Comparison of ENCODE assay signal across 9 cellular contexts in genomic region chr7:37341033-37341630, GRCh38.
DNase-seq lines count a peak whose midpoint lies in the region; ATAC-seq and TF ChIP-seq lines count a peak whose summit lies in the region.
"Had no signal": no experiment of that assay in that cellular context is flagged by ENCODE, and none has a peak within 500 bp of the region (broad histone marks: within the 10 kb centered on the region; RNA-seq: fewer than 3 reads in every experiment).

No MANE protein-coding gene starts in this region.

- no TSS peak for BruUV-seq in OCI-LY7 (replicated peaks; lab: Mats Ljungman, UMichigan)

- peak overlapping the region; percentile 21; the same call in 1 of the 2 replicates for H3K27ac ChIP-seq in BLaER1
- H3K27ac ChIP-seq in OCI-LY7 (ENCODE audit: low read depth, low read length, poor library complexity, severe bottlenecking) = peak overlapping the region; percentile 94
- H3K27ac ChIP-seq in left ventricle myocardium inferior (replicated peaks) = no peak overlapping the region

- H3K4me3 ChIP-seq in BLaER1 (peak overlapping the region; percentile 67), OCI-LY7 (ENCODE audit: low read depth, low read length, poor library complexity, severe bottlenecking) (peak overlapping the region; percentile 89), left ventricle myocardium inferior (no peak overlapping the region)

- no peak overlapping the region for H2AFZ ChIP-seq in OCI-LY7 (ENCODE audit: low read length)

- DNase-seq in OCI-LY7 (ENCODE audit: low spot score) = peak; percentile 44
- DNase-seq in GM19238 (ENCODE audit: insufficient read length, low spot score) = no peak
- no peak for DNase-seq in left ventricle myocardium inferior
- no peak for DNase-seq in H4 (ENCODE audit: low spot score)
- DNase-seq in NCI-H446 treated with DMSO at 0.1 percent for 48 hours (lab: John Stamatoyannopoulos, UW) = no peak
- DNase-seq: BE2C had no signal

- H4K20me1 ChIP-seq in BLaER1 (no peaks in the 10 kb centered on the region), OCI-LY7 (ENCODE audit: insufficient read depth, low read length) (peaks cover 25% of the 10 kb centered on the region; the same call in 1 of the 2 replicates)

- H3K79me2 ChIP-seq in OCI-LY7 (ENCODE audit: insufficient read depth, low read depth, low read length) = peaks cover 66% of the 10 kb centered on the region

- H3K27me3 ChIP-seq in BLaER1 (no peaks in the 10 kb centered on the region), left ventricle myocardium inferior (ENCODE audit: low read depth) (no peaks in the 10 kb centered on the region)
- H3K27me3 ChIP-seq: BE2C had no signal

- TF ChIP-seq CTCF in OCI-LY7 (conservative IDR thresholded peaks at IDR 0.05; ENCODE audit: low read length) (no peak), left ventricle myocardium inferior (IDR thresholded peaks at IDR 0.05; ENCODE audit: borderline replicate concordance) (no peak)

- in situ Hi-C loops in GM18951 (cut with MboI; ENCODE audit: low sequenced_read_pairs, unreplicated experiment) = loop anchor here (10.0 kb wide), 1 partner anchor 106 kb away; no protein-coding TSS in a partner anchor

- peaks cover 49% of the 10 kb centered on the region for H3K4me1 ChIP-seq in BLaER1
- peaks cover 71% of the 10 kb centered on the region for H3K4me1 ChIP-seq in OCI-LY7 (ENCODE audit: insufficient read depth, low read length, poor library complexity, severe bottlenecking)
- peaks cover 38% of the 10 kb centered on the region for H3K4me1 ChIP-seq in left ventricle myocardium inferior

- no peaks in the 10 kb centered on the region for H3K9me2 ChIP-seq in OCI-LY7 (ENCODE audit: insufficient read depth, low read length)

- ATAC-seq in HG02885 (IDR thresholded peaks at IDR 0.05; ENCODE audit: poor library complexity, unreplicated experiment) = peak; percentile 52

- POLR2A ChIA-PET in OCI-LY7 (lab: Charles Lee) = interaction anchor here (0.7 to 2.3 kb wide), 6 partner anchors 13 to 106 kb away, joined by 3 to 8 read pairs (median 3); no protein-coding TSS in a partner anchor

- CTCF ChIA-PET in OCI-LY7 (lab: Charles Lee; ENCODE audit: unreplicated experiment) = interaction anchor here (0.5 to 0.9 kb wide), 2 partner anchors 12 to 140 kb away, joined by 3 read pairs; no protein-coding TSS in a partner anchor

- intact Hi-C loops in OCI-LY7 (cut with micrococcal nuclease; ENCODE audit: unreplicated experiment) (no loop called here), left ventricle myocardium inferior (cut with micrococcal nuclease) (no loop called here)

- H3K9me3 ChIP-seq in BLaER1 (peaks cover 7% of the 10 kb centered on the region; the same call in 1 of the 2 replicates), OCI-LY7 (ENCODE audit: low read length) (peaks cover 7% of the 10 kb centered on the region; the same call in 1 of the 2 replicates), left ventricle myocardium inferior (replicated peaks) (no peaks in the 10 kb centered on the region)
- H3K9me3 ChIP-seq: BE2C had no signal

- H3K36me3 ChIP-seq in BLaER1 (peaks cover 29% of the 10 kb centered on the region), OCI-LY7 (ENCODE audit: insufficient read depth, low read length) (peaks cover 41% of the 10 kb centered on the region), left ventricle myocardium inferior (no peaks in the 10 kb centered on the region)
- H3K36me3 ChIP-seq: BE2C had no signal

- peak; percentile 49 for TF ChIP-seq POLR2A in GM18951 (IDR thresholded peaks at IDR 0.05; ENCODE audit: extremely low read depth, insufficient read depth, insufficient read length)

- peak overlapping the region; percentile 87 for H3K4me2 ChIP-seq in BLaER1
- peak overlapping the region; percentile 97 for H3K4me2 ChIP-seq in OCI-LY7 (ENCODE audit: low read length)

- H3K9ac ChIP-seq in BLaER1 = peak overlapping the region; percentile 3; the same call in 1 of the 2 replicates
